In the genomic region with DNA sequence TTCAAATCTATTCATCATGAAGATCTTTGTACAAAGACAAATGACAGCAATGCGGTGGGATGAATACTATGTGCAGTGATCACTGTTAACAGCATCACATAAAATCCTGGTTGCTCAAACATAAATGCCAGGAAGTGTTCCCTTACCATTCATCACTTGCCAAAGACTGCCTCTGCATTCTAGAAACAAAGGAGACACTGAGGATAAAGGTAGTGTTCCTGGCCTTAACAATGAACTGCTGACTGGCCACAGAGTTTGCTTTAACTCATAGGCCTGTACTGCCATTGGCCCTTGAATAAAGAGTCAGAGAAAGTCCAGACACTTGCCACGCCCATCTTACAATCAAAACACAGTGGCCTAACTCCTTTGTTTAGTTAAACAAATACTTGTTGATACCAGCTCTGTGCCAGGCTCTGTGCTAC, we compare ENCODE assay signal across 10 cellular contexts. TPM values are rescaled to one million over a fixed set of nuclear protein-coding genes. Genes with fewer than 3 reads are reported as not detected.
DNase-seq lines count a peak whose midpoint lies in the region; ATAC-seq and TF ChIP-seq lines count a peak whose summit lies in the region.
"Had no signal": no experiment of that assay in that cellular context is flagged by ENCODE, and none has a peak within 500 bp of the region (broad histone marks: within the 10 kb centered on the region; RNA-seq: fewer than 3 reads in every experiment).

No MANE protein-coding gene starts in this region.

- H3K79me2 ChIP-seq in HCT116 (ENCODE audit: insufficient read depth, low read length) (0 out of 2 replicates have a peak, but pooled peaks cover 4% of the 10 kb centered on the region), Karpas-422 (ENCODE audit: low read length) (peaks cover 43% of the 10 kb centered on the region)

- no peak overlapping the region for H2AFZ ChIP-seq in HCT116 (ENCODE audit: low read depth, low read length, poor library complexity, severe bottlenecking)
- H2AFZ ChIP-seq in Karpas-422 (ENCODE audit: low read length): no peak overlapping the region

- H3K27ac ChIP-seq in HCT116 (ENCODE audit: low read depth, low read length): peak overlapping the region; percentile 33
- H3K27ac ChIP-seq in left lung: no peak overlapping the region
- no peak overlapping the region for H3K27ac ChIP-seq in Karpas-422 (ENCODE audit: low read length)
- H3K27ac ChIP-seq in tibial nerve: no peak overlapping the region
- H3K27ac ChIP-seq in WERI-Rb-1: no peak overlapping the region

- RAD21 ChIA-PET in HCT116 (lab: Charles Lee; ENCODE audit: low non-redundant PET in 1 of 2, low total read pairs in 2 of 2, uncharacterized antibody in 2 of 2, unreplicated experiment in 2 of 2): interaction anchor here in 1 of 2 experiments (0.7 kb wide), 1 partner anchor 1422 kb away, joined by 3 read pairs; no protein-coding TSS in a partner anchor

- TF ChIP-seq CTCF in HCT116 (IDR thresholded peaks at IDR 0.05 in 2 of 3, conservative IDR thresholded peaks at IDR 0.05 in 1 of 3; ENCODE audit: borderline replicate concordance in 1 of 3, insufficient read depth in 1 of 3, low read depth in 2 of 3, low read length in 2 of 3): no peak
- no peak for TF ChIP-seq CTCF in left lung (IDR thresholded peaks at IDR 0.05)
- no peak for TF ChIP-seq CTCF in tibial nerve (IDR thresholded peaks at IDR 0.05)
- no peak for TF ChIP-seq CTCF in WERI-Rb-1 (IDR thresholded peaks at IDR 0.05; ENCODE audit: low read depth, low read length)

- ATAC-seq in HCT116: peak; percentile 53
- peak; percentile 38 for ATAC-seq in left lung
- ATAC-seq: activated naive CD8-positive, alpha-beta T cell treated with anti-CD3 and anti-CD28 coated beads, Interleukin-2, amount 50 U/mL, for 24 hours had no signal

- CTCF ChIA-PET in HCT116 (lab: Charles Lee): no interaction called here

- TF ChIP-seq POLR2A in HCT116 (IDR thresholded peaks at IDR 0.05; ENCODE audit: borderline replicate concordance, extremely low read depth, insufficient read depth, insufficient read length) (no peak), tibial nerve (IDR thresholded peaks at IDR 0.05) (no peak)

- POLR2A ChIA-PET in HCT116 (lab: Charles Lee): no interaction called here

- no peaks in the 10 kb centered on the region for H3K27me3 ChIP-seq in HCT116 (ENCODE audit: insufficient read depth, low read length)
- no peaks in the 10 kb centered on the region for H3K27me3 ChIP-seq in left lung
- H3K27me3 ChIP-seq in Karpas-422 (ENCODE audit: low read length): no peaks in the 10 kb centered on the region
- H3K27me3 ChIP-seq in tibial nerve: no peaks in the 10 kb centered on the region
- no peaks in the 10 kb centered on the region for H3K27me3 ChIP-seq in WERI-Rb-1 (ENCODE audit: insufficient read depth, low read depth, severe bottlenecking)

- H3K4me3 ChIP-seq in HCT116 (replicated peaks in 1 of 2; ENCODE audit: low read depth in 1 of 2, low read length in 2 of 2) (no peak overlapping the region), left lung (no peak overlapping the region), Karpas-422 (ENCODE audit: low read length) (no peak overlapping the region), tibial nerve (no peak overlapping the region), WERI-Rb-1 (ENCODE audit: low read depth, low read length) (no peak overlapping the region)

- H3K4me2 ChIP-seq in HCT116 (ENCODE audit: low read length) (peak overlapping the region; percentile 17), Karpas-422 (ENCODE audit: low read depth, low read length, poor library complexity, severe bottlenecking) (no peak overlapping the region)

- 51 to 57% methylated on average over 2 of the region's 2 CpGs for WGBS in tibial nerve, 2 donors

- H3K9ac ChIP-seq in HCT116 (ENCODE audit: low read length): no peak overlapping the region
- H3K9ac ChIP-seq in Karpas-422 (ENCODE audit: low read length): no peak overlapping the region

- intact Hi-C loops in HCT116 (cut with micrococcal nuclease): no loop called here
- intact Hi-C loops in left lung (cut with DNase I): no loop called here

- TF ChIP-seq EP300 in tibial nerve (IDR thresholded peaks at IDR 0.05): no peak

- BruUV-seq in HCT116 (replicated peaks; lab: Mats Ljungman, UMichigan): no TSS peak

- H3K9me3 ChIP-seq in HCT116 (ENCODE audit: control insufficient read depth in 1 of 2, insufficient read depth in 1 of 2, low read depth in 1 of 2, low read length in 2 of 2) (no peaks in the 10 kb centered on the region), left lung (no peaks in the 10 kb centered on the region), Karpas-422 (ENCODE audit: low read length) (no peaks in the 10 kb centered on the region), tibial nerve (no peaks in the 10 kb centered on the region), WERI-Rb-1 (ENCODE audit: severe bottlenecking) (no peaks in the 10 kb centered on the region)

- H3K36me3 ChIP-seq in HCT116 (ENCODE audit: control insufficient read depth in 1 of 2, insufficient read depth in 2 of 2, low read length in 2 of 2) (no peaks in the 10 kb centered on the region), left lung (peaks cover 0 to 27% of the 10 kb centered on the region in 2 donors), Karpas-422 (ENCODE audit: insufficient read depth, low read length) (peaks cover 15% of the 10 kb centered on the region; the same call in 1 of the 2 replicates), tibial nerve (peaks cover 0 to 22% (median 0%) of the 10 kb centered on the region in 3 donors), WERI-Rb-1 (peaks cover 22% of the 10 kb centered on the region)

- TF ChIP-seq RAD21 in HCT116 (IDR thresholded peaks at IDR 0.05; ENCODE audit: low read depth): no peak

- DNase-seq in ACHN (peak; percentile 21), HCT116 (ENCODE audit: low read depth, low spot score) (no peak), amniotic epithelial cell (ENCODE audit: low read depth) (peak; percentile 57), left lung (no peak), Karpas-422 (no peak), DMS 273 treated with DMSO at 0.1 percent for 48 hours (lab: John Stamatoyannopoulos, UW) (no peak), tibial nerve (ENCODE audit: low spot score in 2 of 2) (no peak), WERI-Rb-1 (no peak)
- DNase-seq: activated naive CD8-positive, alpha-beta T cell treated with anti-CD3 and anti-CD28 coated beads, Interleukin-2, amount 50 U/mL, for 24 hours; stimulated activated CD4-positive, alpha-beta T cell treated with anti-CD3 and anti-CD28 coated beads, Interleukin-4, amount 100 ng/mL, for 24 hours had no signal

- H4K20me1 ChIP-seq in HCT116 (ENCODE audit: insufficient read depth): no peaks in the 10 kb centered on the region
- no peaks in the 10 kb centered on the region for H4K20me1 ChIP-seq in Karpas-422 (ENCODE audit: insufficient read depth, low read depth, low read length)

- peaks cover 52 to 63% of the 10 kb centered on the region in 2 experiments for H3K4me1 ChIP-seq in HCT116 (ENCODE audit: control insufficient read depth in 1 of 2, insufficient read depth in 2 of 2, low read length in 2 of 2)
- peaks cover 0 to 4% of the 10 kb centered on the region in 2 donors for H3K4me1 ChIP-seq in left lung
- no peaks in the 10 kb centered on the region for H3K4me1 ChIP-seq in Karpas-422 (ENCODE audit: low read length)
- peaks cover 0 to 38% (median 0%) of the 10 kb centered on the region in 4 donors for H3K4me1 ChIP-seq in tibial nerve

- H3K9me2 ChIP-seq in HCT116 (ENCODE audit: insufficient read depth) (no peaks in the 10 kb centered on the region), Karpas-422 (replicated peaks; ENCODE audit: insufficient read depth, low read length) (no peaks in the 10 kb centered on the region)

- in situ Hi-C loops in ACHN (cut with HindIII; ENCODE audit: low pct_ligation_motif_present, low pct_unique_long_range_greater_than_20kb, low sequenced_read_pairs): no loop called here

TF ChIP-seq in HCT116, 20 proteins besides CTCF, POLR2A, EP300 and RAD21 (continues in another document):
- TF ChIP-seq, protein P1, sequence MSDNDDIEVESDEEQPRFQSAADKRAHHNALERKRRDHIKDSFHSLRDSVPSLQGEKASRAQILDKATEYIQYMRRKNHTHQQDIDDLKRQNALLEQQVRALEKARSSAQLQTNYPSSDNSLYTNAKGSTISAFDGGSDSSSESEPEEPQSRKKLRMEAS (IDR thresholded peaks at IDR 0.05): no peak
- TF ChIP-seq, protein P2, sequence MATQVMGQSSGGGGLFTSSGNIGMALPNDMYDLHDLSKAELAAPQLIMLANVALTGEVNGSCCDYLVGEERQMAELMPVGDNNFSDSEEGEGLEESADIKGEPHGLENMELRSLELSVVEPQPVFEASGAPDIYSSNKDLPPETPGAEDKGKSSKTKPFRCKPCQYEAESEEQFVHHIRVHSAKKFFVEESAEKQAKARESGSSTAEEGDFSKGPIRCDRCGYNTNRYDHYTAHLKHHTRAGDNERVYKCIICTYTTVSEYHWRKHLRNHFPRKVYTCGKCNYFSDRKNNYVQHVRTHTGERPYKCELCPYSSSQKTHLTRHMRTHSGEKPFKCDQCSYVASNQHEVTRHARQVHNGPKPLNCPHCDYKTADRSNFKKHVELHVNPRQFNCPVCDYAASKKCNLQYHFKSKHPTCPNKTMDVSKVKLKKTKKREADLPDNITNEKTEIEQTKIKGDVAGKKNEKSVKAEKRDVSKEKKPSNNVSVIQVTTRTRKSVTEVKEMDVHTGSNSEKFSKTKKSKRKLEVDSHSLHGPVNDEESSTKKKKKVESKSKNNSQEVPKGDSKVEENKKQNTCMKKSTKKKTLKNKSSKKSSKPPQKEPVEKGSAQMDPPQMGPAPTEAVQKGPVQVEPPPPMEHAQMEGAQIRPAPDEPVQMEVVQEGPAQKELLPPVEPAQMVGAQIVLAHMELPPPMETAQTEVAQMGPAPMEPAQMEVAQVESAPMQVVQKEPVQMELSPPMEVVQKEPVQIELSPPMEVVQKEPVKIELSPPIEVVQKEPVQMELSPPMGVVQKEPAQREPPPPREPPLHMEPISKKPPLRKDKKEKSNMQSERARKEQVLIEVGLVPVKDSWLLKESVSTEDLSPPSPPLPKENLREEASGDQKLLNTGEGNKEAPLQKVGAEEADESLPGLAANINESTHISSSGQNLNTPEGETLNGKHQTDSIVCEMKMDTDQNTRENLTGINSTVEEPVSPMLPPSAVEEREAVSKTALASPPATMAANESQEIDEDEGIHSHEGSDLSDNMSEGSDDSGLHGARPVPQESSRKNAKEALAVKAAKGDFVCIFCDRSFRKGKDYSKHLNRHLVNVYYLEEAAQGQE (IDR thresholded peaks at IDR 0.05; ENCODE audit: low read depth): no peak
- TF ChIP-seq SRF (IDR thresholded peaks at IDR 0.05; ENCODE audit: low read depth): no peak

RNA-seq across cellular contexts. Expression of gene C2CD3, which starts 29.5 kb away (rescaled TPM):
- total RNA-seq in HCT116 (2021; ENCODE audit: unreplicated experiment) (30.6 TPM), left lung (10 to 100 TPM; 25.2 to 29.8 TPM), tibial nerve (10 to 100 TPM; 28.2 to 46.9 (median 35.1) TPM)
- polyA plus RNA-seq in HCT116 (2012): 14.8 and 16.4 TPM in 2 replicates
- 37.9 and 44.3 TPM in 2 replicates for total RNA-seq in Karpas-422 (2014; rRNA removed; shearing (Covaris generic); ENCODE audit: low replicate concordance)

RNA-seq across cellular contexts. Expression of gene PPME1, which starts 29.8 kb away (rescaled TPM):
- total RNA-seq in HCT116 (2021; ENCODE audit: unreplicated experiment): 68.3 TPM
- 56.9 and 72.0 TPM in 2 replicates for polyA plus RNA-seq in HCT116 (2012)
- total RNA-seq in left lung: 10 to 100 TPM; 30.8 to 35.8 TPM
- total RNA-seq in Karpas-422 (2014; rRNA removed; shearing (Covaris generic); ENCODE audit: low replicate concordance): 39.1 and 59.1 TPM in 2 replicates
- 10 to 100 TPM; 17.8 to 35.6 (median 26.5) TPM for total RNA-seq in tibial nerve

Comparison
In these comparisons a context has a peak if more than half of its experiments do, and no peak if none do; other contexts are left out.
1. DNase-seq: peak in ACHN (single experiment) and amniotic epithelial cell (single experiment); none in HCT116 (single experiment), left lung (0 of 2), Karpas-422 (single experiment), DMS 273 treated with DMSO at 0.1 percent for 48 hours (single experiment), tibial nerve (0 of 2) and WERI-Rb-1 (single experiment).